In genomic region chr6:124535746-124536145, GRCh38 we compare ENCODE assay signal across 1 cellular context.
TF ChIP-seq lines count a peak whose summit lies in the region.

No MANE protein-coding gene starts in this region.

TF ChIP-seq in SK-N-SH treated with all-trans-retinoic acid at 6 μM for 48 hours, 23 proteins besides CTCF, POLR2A, EP300 and RAD21 (continued from another document):
- TF ChIP-seq ESRRG (CRISPR knock-in tag; IDR thresholded peaks at IDR 0.05) (no peak), ZC3H10 (CRISPR knock-in tag; IDR thresholded peaks at IDR 0.05) (no peak), ZNF8 (CRISPR knock-in tag; IDR thresholded peaks at IDR 0.05) (no peak), PATZ1 (CRISPR knock-in tag; IDR thresholded peaks at IDR 0.05; ENCODE audit: borderline replicate concordance) (no peak), ZFP30 (CRISPR knock-in tag; IDR thresholded peaks at IDR 0.05) (no peak), TSHZ2 (CRISPR knock-in tag; IDR thresholded peaks at IDR 0.05) (no peak), BACH2 (CRISPR knock-in tag; IDR thresholded peaks at IDR 0.05; ENCODE audit: borderline replicate concordance) (no peak), GLIS3 (CRISPR knock-in tag; IDR thresholded peaks at IDR 0.05) (no peak), SNAI2 (CRISPR knock-in tag; IDR thresholded peaks at IDR 0.05) (no peak), ZNF565 (CRISPR knock-in tag; conservative IDR thresholded peaks at IDR 0.05; ENCODE audit: low read depth) (no peak), POU6F1 (CRISPR knock-in tag; IDR thresholded peaks at IDR 0.05; ENCODE audit: borderline replicate concordance, low read depth) (no peak), OSR1 (CRISPR knock-in tag; IDR thresholded peaks at IDR 0.05) (no peak), TOX (CRISPR knock-in tag; IDR thresholded peaks at IDR 0.05; ENCODE audit: borderline replicate concordance) (no peak), RARB (CRISPR knock-in tag; IDR thresholded peaks at IDR 0.05) (no peak)
